Comparison of ENCODE assay signal across 16 cellular contexts in genomic region chr6:111632468-111633247, GRCh38. TPM values are rescaled to one million over a fixed set of nuclear protein-coding genes. Genes with fewer than 3 reads are reported as not detected.
DNase-seq lines count a peak whose midpoint lies in the region; ATAC-seq and TF ChIP-seq lines count a peak whose summit lies in the region.
"Had no signal": no experiment of that assay in that cellular context is flagged by ENCODE, and none has a peak within 500 bp of the region (broad histone marks: within the 10 kb centered on the region; RNA-seq: fewer than 3 reads in every experiment).

No MANE protein-coding gene starts in this region.

- no peak for ATAC-seq in HG03354 (IDR thresholded peaks at IDR 0.05; ENCODE audit: poor library complexity, severe bottlenecking, unreplicated experiment)

- peak overlapping the region in 1 of 2 donors; percentile 48 for H3K9ac ChIP-seq in colonic mucosa (ENCODE audit: low read depth in 2 of 2, low read length in 2 of 2)
- H3K9ac ChIP-seq: KMS-11, SK-N-SH had no signal

- peak overlapping the region; percentile 13 for H3K27ac Mint-ChIP-seq in neural crest cell (ENCODE audit: unreplicated experiment)
- H3K27ac Mint-ChIP-seq: CD14-positive monocyte had no signal

- peaks cover 5% of the 10 kb centered on the region for H3K4me1 ChIP-seq in colonic mucosa

- intact Hi-C loops in colonic mucosa (cut with DNase I) = no loop called here

- H3K36me3 ChIP-seq in colonic mucosa = no peaks in the 10 kb centered on the region
- H3K36me3 ChIP-seq: MG63 had no signal

- no peaks in the 10 kb centered on the region for H3K27me3 ChIP-seq in colonic mucosa
- H3K27me3 ChIP-seq: MG63 had no signal

- H3K4me3 Mint-ChIP-seq in neural crest cell = no peak overlapping the region

- peaks cover 13% of the 10 kb centered on the region for H3K36me3 Mint-ChIP-seq in neural crest cell (ENCODE audit: low read depth)

- peak; percentile 20 for DNase-seq in activated CD8-positive, alpha-beta memory T cell treated with anti-CD3 and anti-CD28 coated beads, Interleukin-2, amount 50 U/mL, for 48 hours
- no peak for DNase-seq in activated CD8-positive, alpha-beta memory T cell treated with anti-CD3 and anti-CD28 coated beads, Interleukin-2, amount 50 U/mL, for 4 hours
- DNase-seq in colonic mucosa (no peak), neural crest cell (ENCODE audit: low read depth, low spot score) (no peak), DMS 273 treated with DMSO at 0.1 percent for 48 hours (lab: John Stamatoyannopoulos, UW) (no peak), HUDEP-2 (lab: John Stamatoyannopoulos, UW; ENCODE audit: unreplicated experiment in 76 of 76) (no peak), EL (no peak)
- DNase-seq: COR-L47, MG63, NCI-H1105 treated with DMSO at 0.1 percent for 48 hours, Right ventricle myocardium superior, SK-N-SH had no signal

- H3K4me3 ChIP-seq in colonic mucosa = no peak overlapping the region
- H3K4me3 ChIP-seq: MG63 had no signal

- TF ChIP-seq CTCF in colonic mucosa (IDR thresholded peaks at IDR 0.05) (no peak), neural crest cell (conservative IDR thresholded peaks at IDR 0.05) (no peak)

- peaks cover 23% of the 10 kb centered on the region for H3K4me1 Mint-ChIP-seq in neural crest cell

- H3K27ac ChIP-seq in colonic mucosa = peak overlapping the region; percentile 23
- H3K27ac ChIP-seq: HL-60, KMS-11 had no signal

- H3K9me3 ChIP-seq in colonic mucosa = no peaks in the 10 kb centered on the region
- H3K9me3 ChIP-seq: MG63, SK-N-SH had no signal

- H3K27me3 Mint-ChIP-seq in neural crest cell (ENCODE audit: low read depth) = no peaks in the 10 kb centered on the region

- H3K9me3 Mint-ChIP-seq in neural crest cell = peaks cover 2% of the 10 kb centered on the region

RNA-seq across cellular contexts. Expression of gene TRAF3IP2, which starts 27.0 kb away (rescaled TPM):
- total RNA-seq in colonic mucosa (10 to 100 TPM; 62.0 to 66.6 TPM), neural crest cell (1.8 and 2.4 TPM in 2 replicates)

Comparison
In these comparisons a context has a peak if more than half of its experiments do, and no peak if none do; other contexts are left out.
1. RNA of gene TRAF3IP2, which starts 27.0 kb away (total RNA-seq): 62.0 to 66.6 TPM in colonic mucosa; 1.8 to 2.4 TPM in neural crest cell; every median in the first group is over 10 times any median in the second.